In genomic region chr9:29078063-29078660, GRCh38 we compare ENCODE assay signal across 17 cellular contexts.
A peak's percentile ranks its signal among the peaks of the same experiment; 100 is the strongest.
DNase-seq lines count a peak whose midpoint lies in the region; ATAC-seq and TF ChIP-seq lines count a peak whose summit lies in the region.
"Had no signal": no experiment of that assay in that cellular context is flagged by ENCODE, and none has a peak within 500 bp of the region (broad histone marks: within the 10 kb centered on the region; RNA-seq: fewer than 3 reads in every experiment).

No MANE protein-coding gene starts in this region.

- no peak overlapping the region for H3K27ac ChIP-seq in GM23338 (ENCODE audit: low read depth)
- no peak overlapping the region for H3K27ac ChIP-seq in SK-N-MC
- no peak overlapping the region for H3K27ac ChIP-seq in brain microvascular endothelial cell
- no peak overlapping the region for H3K27ac ChIP-seq in neuronal stem cell (replicated peaks; ENCODE audit: low read length)
- H3K27ac ChIP-seq: dorsolateral prefrontal cortex, right lobe of liver had no signal

- H3K27ac Mint-ChIP-seq in GM23338: peak overlapping the region; percentile 48; the same call in 1 of the 2 replicates
- no peak overlapping the region for H3K27ac Mint-ChIP-seq in stimulated activated effector memory CD8-positive, alpha-beta T cell treated with anti-CD3 and anti-CD28 coated beads, Interleukin-12 subunit alpha, Interleukin-12 subunit beta, amount 100 ng/mL, for 72 hours
- H3K27ac Mint-ChIP-seq: activated CD8-positive, alpha-beta T cell treated with anti-CD3 and anti-CD28 coated beads, Interleukin-2, amount 10 ng/mL, durations not matched to agents 7 days and 5 days had no signal

- DNase-seq in GM23338 (ENCODE audit: low spot score) (no peak), SK-N-MC (ENCODE audit: low read depth, low spot score) (peak; percentile 51), fibroblast of peridontal ligament (ENCODE audit: extremely low read depth) (peak; percentile 39), retinal pigment epithelial cell (ENCODE audit: low read depth) (peak; percentile 19), NCI-H345 (lab: John Stamatoyannopoulos, UW) (no peak), brain microvascular endothelial cell (no peak), neuronal stem cell (ENCODE audit: low spot score) (no peak)
- no peak for DNase-seq in stimulated activated effector memory CD8-positive, alpha-beta T cell treated with anti-CD3 and anti-CD28 coated beads, Interleukin-12 subunit alpha, Interleukin-12 subunit beta, amount 100 ng/mL, for 72 hours (ENCODE audit: low spot score in 2 of 2)
- DNase-seq: activated CD8-positive, alpha-beta T cell treated with anti-CD3 and anti-CD28 coated beads, Interleukin-2, amount 10 ng/mL, durations not matched to agents 7 days and 5 days; aorta; dorsolateral prefrontal cortex; mesendoderm; NCI-H1092; right lobe of liver; stimulated activated CD4-positive, alpha-beta T cell treated with anti-CD3 and anti-CD28 coated beads, Interleukin-4, amount 100 ng/mL, for 4 hours; trophoblast cell had no signal

- H3K4me1 Mint-ChIP-seq in GM23338: peaks cover 2% of the 10 kb centered on the region; the same call in 1 of the 3 replicates
- H3K4me1 Mint-ChIP-seq in stimulated activated effector memory CD8-positive, alpha-beta T cell treated with anti-CD3 and anti-CD28 coated beads, Interleukin-12 subunit alpha, Interleukin-12 subunit beta, amount 100 ng/mL, for 72 hours: no peaks in the 10 kb centered on the region
- H3K4me1 Mint-ChIP-seq: neural crest cell had no signal

- TF ChIP-seq CTCF in GM23338 (conservative IDR thresholded peaks at IDR 0.05; ENCODE audit: low read depth in 2 of 2) (no peak), retinal pigment epithelial cell (conservative IDR thresholded peaks at IDR 0.05; ENCODE audit: low read depth, low read length) (no peak), brain microvascular endothelial cell (IDR thresholded peaks at IDR 0.05; ENCODE audit: low read depth, low read length, missing control alignments) (no peak)

- no peaks in the 10 kb centered on the region for H3K4me1 ChIP-seq in GM23338 (ENCODE audit: insufficient read depth)
- H3K4me1 ChIP-seq in neuronal stem cell (ENCODE audit: control insufficient read depth in 2 of 2, insufficient read depth in 1 of 2, low read depth in 1 of 2, low read length in 2 of 2): no peaks in the 10 kb centered on the region
- H3K4me1 ChIP-seq: right lobe of liver had no signal

- no peak overlapping the region for H3K18ac ChIP-seq in neuronal stem cell (ENCODE audit: low read length)

- no peaks in the 10 kb centered on the region for H3K79me2 ChIP-seq in GM23338 (replicated peaks; ENCODE audit: insufficient read depth)

- H2BK15ac ChIP-seq in neuronal stem cell (ENCODE audit: low read length): no peak overlapping the region

- no peak overlapping the region for H3K4me3 Mint-ChIP-seq in GM23338
- H3K4me3 Mint-ChIP-seq in stimulated activated effector memory CD8-positive, alpha-beta T cell treated with anti-CD3 and anti-CD28 coated beads, Interleukin-12 subunit alpha, Interleukin-12 subunit beta, amount 100 ng/mL, for 72 hours: no peak overlapping the region
- H3K4me3 Mint-ChIP-seq: activated CD8-positive, alpha-beta T cell treated with anti-CD3 and anti-CD28 coated beads, Interleukin-2, amount 10 ng/mL, durations not matched to agents 7 days and 5 days; neural crest cell had no signal

- H3K4ac ChIP-seq in neuronal stem cell (ENCODE audit: low read length): no peak overlapping the region

- no peak overlapping the region for H2BK12ac ChIP-seq in neuronal stem cell (ENCODE audit: low read length)

- no peak overlapping the region for H2BK5ac ChIP-seq in neuronal stem cell (ENCODE audit: low read length)

- no CpG with 5 or more reads among the region's 3 CpGs for WGBS in neuronal stem cell (ENCODE audit: extremely low coverage in 2 of 2, insufficient read length in 2 of 2, insufficient replicate concordance in 1 of 2), 2 donors

- H2AK5ac ChIP-seq in neuronal stem cell (ENCODE audit: low read depth, low read length): no peak overlapping the region

- no peak overlapping the region for H4K8ac ChIP-seq in neuronal stem cell (ENCODE audit: low read depth, low read length)

- H3F3A ChIP-seq in GM23338 (replicated peaks; ENCODE audit: low read depth): no peaks in the 10 kb centered on the region

- H4K20me1 ChIP-seq in GM23338 (replicated peaks; ENCODE audit: insufficient read depth): no peaks in the 10 kb centered on the region

- H2AFZ ChIP-seq in GM23338 (no peak overlapping the region), neuronal stem cell (ENCODE audit: low read length) (no peak overlapping the region)

- peaks cover 3% of the 10 kb centered on the region; the same call in 1 of the 3 replicates for H3K9me3 Mint-ChIP-seq in GM23338
- H3K9me3 Mint-ChIP-seq in stimulated activated effector memory CD8-positive, alpha-beta T cell treated with anti-CD3 and anti-CD28 coated beads, Interleukin-12 subunit alpha, Interleukin-12 subunit beta, amount 100 ng/mL, for 72 hours: peaks cover 7% of the 10 kb centered on the region

- H3K14ac ChIP-seq in neuronal stem cell (ENCODE audit: low read length): no peak overlapping the region

- H3K9me3 ChIP-seq in SK-N-MC (ENCODE audit: low read depth, low read length) (no peaks in the 10 kb centered on the region), neuronal stem cell (replicated peaks in 1 of 2; ENCODE audit: control insufficient read depth in 2 of 2, insufficient read depth in 1 of 2, low read depth in 1 of 2, low read length in 2 of 2) (no peaks in the 10 kb centered on the region)
- H3K9me3 ChIP-seq: right lobe of liver had no signal

- no peak overlapping the region for H3K4me3 ChIP-seq in GM23338
- peak overlapping the region; percentile 47; the same call in 1 of the 2 replicates for H3K4me3 ChIP-seq in SK-N-MC
- H3K4me3 ChIP-seq in retinal pigment epithelial cell (ENCODE audit: low read length): no peak overlapping the region
- H3K4me3 ChIP-seq in brain microvascular endothelial cell (ENCODE audit: low read depth, low read length): no peak overlapping the region
- no peak overlapping the region for H3K4me3 ChIP-seq in neuronal stem cell (ENCODE audit: low read length in 2 of 2)
- H3K4me3 ChIP-seq: dorsolateral prefrontal cortex, right lobe of liver had no signal

- H3K27me3 ChIP-seq in GM23338 (ENCODE audit: insufficient read depth) (no peaks in the 10 kb centered on the region), brain microvascular endothelial cell (replicated peaks) (no peaks in the 10 kb centered on the region), neuronal stem cell (ENCODE audit: control insufficient read depth in 3 of 3, insufficient read depth in 3 of 3, low read depth in 1 of 3, low read length in 3 of 3) (no peaks in the 10 kb centered on the region)
- H3K27me3 ChIP-seq: dorsolateral prefrontal cortex, right lobe of liver had no signal

- H3K79me1 ChIP-seq in neuronal stem cell (ENCODE audit: low read depth, low read length): no peaks in the 10 kb centered on the region

- H3K36me3 Mint-ChIP-seq in GM23338 (ENCODE audit: low read depth): no peaks in the 10 kb centered on the region
- no peaks in the 10 kb centered on the region for H3K36me3 Mint-ChIP-seq in stimulated activated effector memory CD8-positive, alpha-beta T cell treated with anti-CD3 and anti-CD28 coated beads, Interleukin-12 subunit alpha, Interleukin-12 subunit beta, amount 100 ng/mL, for 72 hours

- no peaks in the 10 kb centered on the region for H3K27me3 Mint-ChIP-seq in GM23338 (ENCODE audit: insufficient read depth, low read depth, poor library complexity)

- H3K9ac ChIP-seq in SK-N-MC (ENCODE audit: insufficient read length) (peak overlapping the region; percentile 0), neuronal stem cell (ENCODE audit: low read depth, low read length, poor library complexity) (no peak overlapping the region)

- H3K4me2 ChIP-seq in GM23338 (no peak overlapping the region), neuronal stem cell (ENCODE audit: insufficient read depth, low read length, poor library complexity, severe bottlenecking) (no peak overlapping the region)

- H2BK120ac ChIP-seq in neuronal stem cell (ENCODE audit: low read depth, low read length): no peak overlapping the region

- no peak for ATAC-seq in GM23338
- no peak for ATAC-seq in stimulated activated effector memory CD8-positive, alpha-beta T cell treated with anti-CD3 and anti-CD28 coated beads, Interleukin-12 subunit alpha, Interleukin-12 subunit beta, amount 100 ng/mL, for 72 hours
- ATAC-seq: activated CD8-positive, alpha-beta T cell treated with anti-CD3 and anti-CD28 coated beads, Interleukin-2, amount 10 ng/mL, durations not matched to agents 7 days and 5 days; right lobe of liver had no signal

- no peak overlapping the region for H4K91ac ChIP-seq in neuronal stem cell (ENCODE audit: low read depth, low read length, poor library complexity)

- H3K23ac ChIP-seq in neuronal stem cell (ENCODE audit: low read depth, low read length, poor library complexity): no peak overlapping the region

- H3K9me2 ChIP-seq in GM23338 (ENCODE audit: insufficient read depth): no peaks in the 10 kb centered on the region

- in situ Hi-C loops in brain microvascular endothelial cell (cut with HindIII; ENCODE audit: low pct_ligation_motif_present, low sequenced_read_pairs): no loop called here

- H3K36me3 ChIP-seq in GM23338 (ENCODE audit: insufficient read depth) (no peaks in the 10 kb centered on the region), SK-N-MC (ENCODE audit: insufficient read depth, low read length) (no peaks in the 10 kb centered on the region), brain microvascular endothelial cell (replicated peaks) (no peaks in the 10 kb centered on the region), neuronal stem cell (replicated peaks in 1 of 2; ENCODE audit: control insufficient read depth in 2 of 2, insufficient read depth in 2 of 2, low read length in 2 of 2) (no peaks in the 10 kb centered on the region)
- H3K36me3 ChIP-seq: right lobe of liver had no signal

Comparison
In these comparisons a context has a peak if more than half of its experiments do, and no peak if none do; other contexts are left out.
1. DNase-seq: peak in SK-N-MC (single experiment), fibroblast of peridontal ligament (single experiment) and retinal pigment epithelial cell (single experiment); none in GM23338 (single experiment), NCI-H345 (single experiment), stimulated activated effector memory CD8-positive, alpha-beta T cell treated with anti-CD3 and anti-CD28 coated beads, Interleukin-12 subunit alpha, Interleukin-12 subunit beta, amount 100 ng/mL, for 72 hours (0 of 2), brain microvascular endothelial cell (single experiment) and neuronal stem cell (single experiment).